In the genomic region with DNA sequence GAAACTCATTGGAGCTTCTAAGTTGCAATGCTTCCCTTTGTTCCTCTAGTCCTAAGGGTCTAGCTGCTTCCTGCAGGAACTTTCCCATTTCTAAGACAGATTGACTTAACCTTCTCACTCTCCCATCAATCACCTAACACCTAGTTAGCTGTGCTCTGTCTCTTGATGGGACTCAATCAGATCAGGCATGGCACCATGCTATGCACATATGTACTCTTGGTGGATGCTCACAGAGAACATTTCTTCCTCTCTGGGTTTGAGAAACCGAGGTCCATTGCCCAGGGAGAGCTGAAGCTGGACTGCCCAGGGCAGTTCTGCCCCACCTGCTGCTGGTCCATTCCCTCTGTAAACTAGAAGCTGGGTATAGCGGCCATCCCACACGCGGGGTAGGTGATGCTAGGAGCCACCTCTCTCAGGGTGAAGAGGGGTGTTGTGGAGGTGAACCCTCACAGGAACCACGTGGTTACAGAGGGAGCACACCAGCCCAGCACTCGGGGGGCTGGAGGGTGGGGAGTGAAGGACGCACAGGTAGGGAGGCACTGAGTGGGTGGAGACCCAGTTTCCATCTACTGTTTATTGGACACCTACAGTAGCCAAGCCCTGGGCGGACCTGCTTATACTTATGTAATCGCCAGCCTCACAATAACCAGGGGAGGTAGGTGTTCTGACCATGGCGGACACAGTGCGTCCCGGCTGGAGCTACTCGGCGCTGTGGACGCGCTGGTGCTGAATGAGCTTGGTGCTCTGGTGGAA, we compare ENCODE assay signal across 9 cellular contexts. TPM values are rescaled to one million over a fixed set of nuclear protein-coding genes. Genes with fewer than 3 reads are reported as not detected.
DNase-seq lines count a peak whose midpoint lies in the region; ATAC-seq, FAIRE-seq and TF ChIP-seq lines count a peak whose summit lies in the region.
"Had no signal": no experiment of that assay in that cellular context is flagged by ENCODE, and none has a peak within 500 bp of the region (broad histone marks: within the 10 kb centered on the region; RNA-seq: fewer than 3 reads in every experiment).

No MANE protein-coding gene starts in this region.

- H2BK20ac ChIP-seq in H1 (ENCODE audit: low read length): no peak overlapping the region

- H2AK5ac ChIP-seq in H1 (ENCODE audit: low read depth, low read length): peak overlapping the region; percentile 84; the same call in 1 of the 2 replicates

- TF ChIP-seq RAD21 in H1 (IDR thresholded peaks at IDR 0.05 in 1 of 2, conservative IDR thresholded peaks at IDR 0.05 in 1 of 2; ENCODE audit: low read depth in 2 of 2, low read length in 2 of 2): no peak

- H4K20me1 ChIP-seq in OCI-LY7 (ENCODE audit: insufficient read depth, low read length) (no peaks in the 10 kb centered on the region), H1 (replicated peaks in 1 of 2; ENCODE audit: control insufficient read depth in 1 of 2, insufficient read depth in 2 of 2, low read length in 2 of 2) (peaks cover 0 to 7% of the 10 kb centered on the region in 2 experiments), osteoblast (ENCODE audit: insufficient read depth, low read length) (peaks cover 10% of the 10 kb centered on the region)

- H3K18ac ChIP-seq in H1 (ENCODE audit: extremely low read depth, low read length): no peak overlapping the region

- no peaks in the 10 kb centered on the region for H3K9me3 ChIP-seq in CD4-positive, alpha-beta T cell (ENCODE audit: control insufficient read depth, low read length)
- no peaks in the 10 kb centered on the region for H3K9me3 ChIP-seq in OCI-LY7 (ENCODE audit: low read length)
- no peaks in the 10 kb centered on the region for H3K9me3 ChIP-seq in H1 (ENCODE audit: insufficient read depth in 2 of 2, low read depth in 1 of 2, low read length in 1 of 2)
- H3K9me3 ChIP-seq in osteoblast (ENCODE audit: low read depth, low read length): no peaks in the 10 kb centered on the region

- H3K27me3 Mint-ChIP-seq in CD4-positive, alpha-beta T cell: no peaks in the 10 kb centered on the region

- H3K56ac ChIP-seq in H1 (replicated peaks; ENCODE audit: insufficient read length, low read depth, low read length): no peak overlapping the region

- peaks cover 26% of the 10 kb centered on the region for H3K23me2 ChIP-seq in H1 (ENCODE audit: low read depth, low read length)

- peak overlapping the region; percentile 98 for H3K4me3 Mint-ChIP-seq in CD4-positive, alpha-beta T cell

- no peaks in the 10 kb centered on the region for H3K27me3 ChIP-seq in CD4-positive, alpha-beta T cell (ENCODE audit: control insufficient read depth, insufficient read depth, low read length)
- H3K27me3 ChIP-seq in H1 (replicated peaks in 1 of 4; ENCODE audit: control insufficient read depth in 3 of 4, extremely low read depth in 1 of 4, insufficient read depth in 3 of 4, low read length in 3 of 4): peaks cover 0 to 16% (median 6%) of the 10 kb centered on the region in 4 experiments; a peak in 4 of 7 replicates
- H3K27me3 ChIP-seq in osteoblast (ENCODE audit: insufficient read depth, low read length): peaks cover 6% of the 10 kb centered on the region

- H3K4me2 ChIP-seq in OCI-LY7 (ENCODE audit: low read length) (peak overlapping the region; percentile 33; the same call in 1 of the 2 replicates), H1 (ENCODE audit: insufficient read depth in 1 of 2, low read depth in 2 of 2, low read length in 2 of 2) (peak overlapping the region; percentile 69 to 86), osteoblast (ENCODE audit: insufficient read depth, low read length) (peak overlapping the region; percentile 78)

- H3K79me2 ChIP-seq in OCI-LY7 (ENCODE audit: insufficient read depth, low read depth, low read length) (peaks cover 15% of the 10 kb centered on the region), H1 (ENCODE audit: control insufficient read depth in 1 of 2, insufficient read depth in 2 of 2, low read length in 2 of 2) (peaks cover 7 to 15% of the 10 kb centered on the region in 2 experiments), osteoblast (ENCODE audit: insufficient read depth, low read length) (peaks cover 16% of the 10 kb centered on the region)

- H3K4me3 ChIP-seq in OCI-LY7 (ENCODE audit: low read depth, low read length, poor library complexity, severe bottlenecking): no peak overlapping the region
- H3K4me3 ChIP-seq in H1 (ENCODE audit: extremely low read depth in 1 of 4, insufficient read depth in 2 of 4, low read depth in 3 of 4, low read length in 4 of 4): peak overlapping the region in 1 of 4 experiments; percentile 55; a peak in 1 of 8 replicates
- H3K4me3 ChIP-seq in osteoblast (ENCODE audit: insufficient read depth, low read length): peak overlapping the region; percentile 53

- no peak overlapping the region for H3K27ac ChIP-seq in CD4-positive, alpha-beta T cell (ENCODE audit: low read depth, low read length)
- H3K27ac ChIP-seq in OCI-LY7 (ENCODE audit: low read depth, low read length, poor library complexity, severe bottlenecking): no peak overlapping the region
- H3K27ac ChIP-seq in H1 (ENCODE audit: low read depth, low read length): no peak overlapping the region
- H3K27ac ChIP-seq in osteoblast (ENCODE audit: low read depth, low read length): no peak overlapping the region

- H2BK120ac ChIP-seq in H1 (replicated peaks; ENCODE audit: low read depth, low read length): no peak overlapping the region

- H3K23ac ChIP-seq in H1 (ENCODE audit: insufficient read length): no peak overlapping the region

- H4K5ac ChIP-seq in H1 (ENCODE audit: insufficient read length, low read depth, low read length): no peak overlapping the region

- peak overlapping the region; percentile 73 for H3K4ac ChIP-seq in H1 (replicated peaks; ENCODE audit: insufficient read length, low read depth, low read length)

- H3K9me3 Mint-ChIP-seq in CD4-positive, alpha-beta T cell: no peaks in the 10 kb centered on the region

- no peak for TF ChIP-seq CTCF in CD4-positive, alpha-beta T cell (IDR thresholded peaks at IDR 0.05)
- TF ChIP-seq CTCF in OCI-LY7 (conservative IDR thresholded peaks at IDR 0.05; ENCODE audit: low read length) (no peak), H1 (IDR thresholded peaks at IDR 0.05; ENCODE audit: control extremely low read depth in 1 of 3, insufficient read depth in 1 of 3, low read depth in 1 of 3, low read length in 3 of 3) (no peak), osteoblast (IDR thresholded peaks at IDR 0.05; ENCODE audit: extremely low read depth, low read depth, low read length) (no peak)

- H3K36me3 ChIP-seq in OCI-LY7 (ENCODE audit: insufficient read depth, low read length): peaks cover 17% of the 10 kb centered on the region; the same call in 1 of the 2 replicates
- H3K36me3 ChIP-seq in H1 (ENCODE audit: control insufficient read depth in 2 of 4, insufficient read depth in 4 of 4, low read length in 3 of 4): peaks cover 3 to 5% (median 4%) of the 10 kb centered on the region in 4 experiments
- peaks cover 9% of the 10 kb centered on the region for H3K36me3 ChIP-seq in osteoblast (ENCODE audit: insufficient read depth, low read length)

- H4K91ac ChIP-seq in H1 (replicated peaks; ENCODE audit: insufficient read length, low read length): peak overlapping the region; percentile 68

- POLR2A ChIA-PET in CD4-positive, alpha-beta T cell (lab: Charles Lee): interaction anchor here (1.0 to 7.0 kb wide), 8 partner anchors 10 to 378 kb away, joined by 3 to 63 read pairs (median 7); a partner anchor contains a TSS
- POLR2A ChIA-PET in OCI-LY7 (lab: Charles Lee) (no interaction called here), H1 (lab: Charles Lee; ENCODE audit: partially characterized antibody) (interaction anchor here (0.5 to 17.2 kb wide), 7 partner anchors 9 to 325 kb away, joined by 3 to 434 read pairs (median 21); a partner anchor contains a TSS)

- TF ChIP-seq EP300 in H1 (IDR thresholded peaks at IDR 0.05; ENCODE audit: borderline replicate concordance in 1 of 2, low read depth in 2 of 2, low read length in 2 of 2): no peak

- H2BK5ac ChIP-seq in H1 (ENCODE audit: low read depth, low read length): peak overlapping the region; percentile 52; the same call in 1 of the 2 replicates

- intact Hi-C loops in CD4-positive, alpha-beta T cell (cut with DNase I, micrococcal nuclease): no loop called here
- intact Hi-C loops in OCI-LY7 (cut with micrococcal nuclease; ENCODE audit: unreplicated experiment): no loop called here

- H2BK12ac ChIP-seq in H1 (ENCODE audit: low read depth, low read length): 0 out of 2 replicates have a peak overlapping the region, but pooled peaks have one; percentile 27

- DNase-seq in CD4-positive, alpha-beta T cell: no peak
- DNase-seq in OCI-LY7 (ENCODE audit: low spot score) (no peak), H1 (ENCODE audit: low read depth in 1 of 2, low spot score in 2 of 2) (no peak), osteoblast (ENCODE audit: insufficient read length, low spot score, missing footprints) (peak; percentile 78)
- no peak for DNase-seq in central memory CD4-positive, alpha-beta T cell
- DNase-seq: NCI-H69 had no signal

- WGBS in H1 (ENCODE audit: extremely low coverage in 1 of 2, insufficient coverage in 1 of 2, insufficient read length in 1 of 2, insufficient replicate concordance in 2 of 2, low coverage in 1 of 2, low lambda C conversion rate in 2 of 2, missing lambda C conversion rate in 1 of 2), 2 experiments: 94% methylated on average over 15 of the region's 16 CpGs; no CpG with 5 or more reads in 1 of the 2 experiments

- H3K9me2 ChIP-seq in OCI-LY7 (ENCODE audit: insufficient read depth, low read length): no peaks in the 10 kb centered on the region

- H3K4me1 Mint-ChIP-seq in CD4-positive, alpha-beta T cell (ENCODE audit: low read depth): peaks cover 68% of the 10 kb centered on the region

- FAIRE-seq in H1 (lab: Jason Lieb, UNC): no peak

- no peak for ATAC-seq in CD4-positive, alpha-beta T cell (ENCODE audit: poor library complexity)
- no peak for ATAC-seq in GM21528 (IDR thresholded peaks at IDR 0.05; ENCODE audit: low FRiP score, unreplicated experiment)
- no peak for ATAC-seq in GM21825 (IDR thresholded peaks at IDR 0.05; ENCODE audit: unreplicated experiment)
- no peak for ATAC-seq in GM18519 (IDR thresholded peaks at IDR 0.05; ENCODE audit: low FRiP score, unreplicated experiment)

- H2AFZ ChIP-seq in OCI-LY7 (ENCODE audit: low read length) (no peak overlapping the region), H1 (ENCODE audit: low read length) (no peak overlapping the region), osteoblast (ENCODE audit: low read length) (no peak overlapping the region)

- CTCF ChIA-PET in CD4-positive, alpha-beta T cell (lab: Charles Lee): interaction anchor here (1.1 to 2.7 kb wide), 3 partner anchors 20 to 47 kb away, joined by 5 to 9 read pairs (median 5); a partner anchor contains a TSS
- CTCF ChIA-PET in OCI-LY7 (lab: Charles Lee; ENCODE audit: unreplicated experiment) (interaction anchor here (0.5 to 0.6 kb wide), 2 partner anchors 20 to 747 kb away, joined by 3 to 15 read pairs; a partner anchor contains a TSS), H1 (lab: Charles Lee; ENCODE audit: partially characterized antibody) (interaction anchor here (1.0 to 7.3 kb wide), 7 partner anchors 11 to 47 kb away, joined by 3 to 35 read pairs (median 5); a partner anchor contains a TSS)

- H3K4me1 ChIP-seq in OCI-LY7 (ENCODE audit: insufficient read depth, low read length, poor library complexity, severe bottlenecking) (peaks cover 29% of the 10 kb centered on the region), H1 (replicated peaks in 1 of 4; ENCODE audit: control insufficient read depth in 3 of 4, insufficient read depth in 4 of 4, low read length in 3 of 4) (peaks cover 0 to 35% (median 15%) of the 10 kb centered on the region in 4 experiments; a peak in 6 of 7 replicates), osteoblast (ENCODE audit: insufficient read depth, low read length) (peaks cover 31% of the 10 kb centered on the region)

- H3K79me1 ChIP-seq in H1 (ENCODE audit: low read depth, low read length): no peaks in the 10 kb centered on the region; the same call in 1 of the 2 replicates

- no peak for TF ChIP-seq POLR2A in H1 (IDR thresholded peaks at IDR 0.05; ENCODE audit: control extremely low read depth in 1 of 2, low read depth in 2 of 2, low read length in 2 of 2)

- no peak overlapping the region for H2BK15ac ChIP-seq in H1 (ENCODE audit: low read length)

- no TSS peak for BruUV-seq in OCI-LY7 (replicated peaks; lab: Mats Ljungman, UMichigan)

- peaks cover 24% of the 10 kb centered on the region for H3K36me3 Mint-ChIP-seq in CD4-positive, alpha-beta T cell (ENCODE audit: low read depth)

- no peak overlapping the region; the same call in none of the 2 replicates for H4K8ac ChIP-seq in H1 (ENCODE audit: extremely low read depth, insufficient read depth, low read length)

- no peak overlapping the region for H3K14ac ChIP-seq in H1 (ENCODE audit: insufficient read length)

- H3K9ac ChIP-seq in H1 (replicated peaks in 1 of 4; ENCODE audit: extremely low read depth in 1 of 4, low read depth in 3 of 4, low read length in 3 of 4): peak overlapping the region in 1 of 4 experiments; percentile 42; a peak in 1 of 7 replicates

- peak overlapping the region; percentile 96 for H3K27ac Mint-ChIP-seq in CD4-positive, alpha-beta T cell

RNA-seq across cellular contexts. Expression of a gene that starts 3.1 kb away (rescaled TPM):
- total RNA-seq in CD4-positive, alpha-beta T cell: 10 to 100 TPM; 29.0 to 31.0 TPM
- total RNA-seq in OCI-LY7 (2014; rRNA removed; shearing (Covaris generic)): 101 and 105 TPM in 2 replicates
- total RNA-seq in OCI-LY7 (2022) (117 and 130 TPM in 2 replicates), osteoblast (54.6 and 56.6 TPM in 2 replicates)
- total RNA-seq in H1 (2021; fragmentation: NEBNext Ultra II Directional; extraction: Animal tissue kit (Norgen Biotek cat#: 25700)): 114 and 119 TPM in 2 replicates
- 91.8 and 93.8 TPM in 2 replicates for polyA plus RNA-seq in H1 (2011; rRNA removed)
- 82.4 TPM for polyA plus RNA-seq in H1 (2011; cell fraction: cytosol; rRNA removed)
- 91.5 TPM for polyA plus RNA-seq in H1 (2011; cell fraction: nucleus; rRNA removed)
- polyA plus RNA-seq in H1 (2012, experiment 1 of 2): 95.9 to 118 TPM (median 107 TPM) in 4 replicates
- 85.0 TPM for polyA plus RNA-seq in H1 (2012, experiment 2 of 2)
- 86.6 TPM for polyA plus RNA-seq in H1 (2013, experiment 1 of 2)
- polyA plus RNA-seq in H1 (2013, experiment 2 of 2): 85.7 TPM
- 67.7 and 82.2 TPM in 2 replicates for polyA minus RNA-seq in H1 (2011; rRNA and poly(A)+ RNA removed)
- polyA minus RNA-seq in H1 (2011; cell fraction: cytosol; rRNA and poly(A)+ RNA removed): 50.6 TPM
- polyA minus RNA-seq in H1 (2011; cell fraction: nucleus; rRNA and poly(A)+ RNA removed): 69.7 TPM

RNA-seq across cellular contexts. Expression of a gene that starts 6.6 kb away (rescaled TPM):
- total RNA-seq in CD4-positive, alpha-beta T cell: 10 to 100 TPM; 60.5 to 62.4 TPM
- 72.7 and 108 TPM in 2 replicates for total RNA-seq in OCI-LY7 (2014; rRNA removed; shearing (Covaris generic))
- total RNA-seq in OCI-LY7 (2022): 101 and 112 TPM in 2 replicates
- total RNA-seq in H1 (2021; fragmentation: NEBNext Ultra II Directional; extraction: Animal tissue kit (Norgen Biotek cat#: 25700)): 70.0 and 75.8 TPM in 2 replicates
- 115 and 132 TPM in 2 replicates for polyA plus RNA-seq in H1 (2011; rRNA removed)
- 180 TPM for polyA plus RNA-seq in H1 (2011; cell fraction: cytosol; rRNA removed)
- polyA plus RNA-seq in H1 (2011; cell fraction: nucleus; rRNA removed): 98.9 TPM
- polyA plus RNA-seq in H1 (2012, experiment 1 of 2): 105 to 150 TPM (median 138 TPM) in 4 replicates
- 99.5 TPM for polyA plus RNA-seq in H1 (2012, experiment 2 of 2)
- 83.2 TPM for polyA plus RNA-seq in H1 (2013, experiment 1 of 2)
- polyA plus RNA-seq in H1 (2013, experiment 2 of 2): 87.1 TPM
- 83.8 and 85.2 TPM in 2 replicates for polyA minus RNA-seq in H1 (2011; rRNA and poly(A)+ RNA removed)
- 70.9 TPM for polyA minus RNA-seq in H1 (2011; cell fraction: cytosol; rRNA and poly(A)+ RNA removed)
- polyA minus RNA-seq in H1 (2011; cell fraction: nucleus; rRNA and poly(A)+ RNA removed): 34.6 TPM
- 98.1 and 106 TPM in 2 replicates for total RNA-seq in osteoblast

RNA-seq across cellular contexts. Expression of a gene that starts 11.6 kb away (rescaled TPM):
- total RNA-seq in CD4-positive, alpha-beta T cell: 10 to 100 TPM; 21.0 to 21.1 TPM
- 20.7 and 30.0 TPM in 2 replicates for total RNA-seq in OCI-LY7 (2014; rRNA removed; shearing (Covaris generic))
- total RNA-seq in OCI-LY7 (2022) (39.1 and 41.1 TPM in 2 replicates), osteoblast (22.7 and 23.9 TPM in 2 replicates)
- total RNA-seq in H1 (2021; fragmentation: NEBNext Ultra II Directional; extraction: Animal tissue kit (Norgen Biotek cat#: 25700)): 15.2 and 15.5 TPM in 2 replicates
- polyA plus RNA-seq in H1 (2011; rRNA removed): 25.0 and 38.0 TPM in 2 replicates
- 32.4 TPM for polyA plus RNA-seq in H1 (2011; cell fraction: cytosol; rRNA removed)
- polyA plus RNA-seq in H1 (2011; cell fraction: nucleus; rRNA removed): 116 TPM
- 14.1 to 20.3 TPM (median 17.2 TPM) in 4 replicates for polyA plus RNA-seq in H1 (2012, experiment 1 of 2)
- 11.9 TPM for polyA plus RNA-seq in H1 (2012, experiment 2 of 2)
- polyA plus RNA-seq in H1 (2013, experiment 1 of 2): 12.7 TPM
- polyA plus RNA-seq in H1 (2013, experiment 2 of 2): 9.5 TPM
- polyA minus RNA-seq in H1 (2011; rRNA and poly(A)+ RNA removed): 10.4 and 16.7 TPM in 2 replicates
- 14.9 TPM for polyA minus RNA-seq in H1 (2011; cell fraction: cytosol; rRNA and poly(A)+ RNA removed)
- polyA minus RNA-seq in H1 (2011; cell fraction: nucleus; rRNA and poly(A)+ RNA removed): 23.9 TPM

RNA-seq across cellular contexts. Expression of a gene that starts 17.7 kb away (rescaled TPM):
- 100 to 1,000 TPM; 549 to 553 TPM for total RNA-seq in CD4-positive, alpha-beta T cell
- 551 and 729 TPM in 2 replicates for total RNA-seq in OCI-LY7 (2014; rRNA removed; shearing (Covaris generic))
- 601 and 603 TPM in 2 replicates for total RNA-seq in OCI-LY7 (2022)
- total RNA-seq in H1 (2021; fragmentation: NEBNext Ultra II Directional; extraction: Animal tissue kit (Norgen Biotek cat#: 25700)): 1,398 and 1,433 TPM in 2 replicates
- 1,442 and 2,243 TPM in 2 replicates for polyA plus RNA-seq in H1 (2011; rRNA removed)
- polyA plus RNA-seq in H1 (2011; cell fraction: cytosol; rRNA removed): 1,009 TPM
- 3,768 TPM for polyA plus RNA-seq in H1 (2011; cell fraction: nucleus; rRNA removed)
- polyA plus RNA-seq in H1 (2012, experiment 1 of 2): 1,824 to 2,237 TPM (median 2,041 TPM) in 4 replicates
- polyA plus RNA-seq in H1 (2012, experiment 2 of 2): 2,033 TPM
- polyA plus RNA-seq in H1 (2013, experiment 1 of 2): 913 TPM
- polyA plus RNA-seq in H1 (2013, experiment 2 of 2): 805 TPM
- 3,393 and 4,202 TPM in 2 replicates for polyA minus RNA-seq in H1 (2011; rRNA and poly(A)+ RNA removed)
- 1,842 TPM for polyA minus RNA-seq in H1 (2011; cell fraction: cytosol; rRNA and poly(A)+ RNA removed)
- polyA minus RNA-seq in H1 (2011; cell fraction: nucleus; rRNA and poly(A)+ RNA removed): 1,128 TPM
- 224 and 248 TPM in 2 replicates for total RNA-seq in osteoblast

RNA-seq across cellular contexts. Expression of a gene that starts 41.9 kb away (rescaled TPM):
- 1 to 10 TPM; 5.7 to 6.3 TPM for total RNA-seq in CD4-positive, alpha-beta T cell
- total RNA-seq in OCI-LY7 (2014; rRNA removed; shearing (Covaris generic)): 6.7 and 10.7 TPM in 2 replicates
- total RNA-seq in OCI-LY7 (2022) (14.7 and 16.4 TPM in 2 replicates), osteoblast (6.9 and 8.5 TPM in 2 replicates)
- total RNA-seq in H1 (2021; fragmentation: NEBNext Ultra II Directional; extraction: Animal tissue kit (Norgen Biotek cat#: 25700)): 16.9 and 17.3 TPM in 2 replicates
- polyA plus RNA-seq in H1 (2011; rRNA removed): 17.2 and 31.4 TPM in 2 replicates
- polyA plus RNA-seq in H1 (2011; cell fraction: cytosol; rRNA removed): 10.8 TPM
- 18.7 TPM for polyA plus RNA-seq in H1 (2011; cell fraction: nucleus; rRNA removed)
- polyA plus RNA-seq in H1 (2012, experiment 1 of 2): 8.9 to 18.6 TPM (median 17.5 TPM) in 4 replicates
- 13.2 TPM for polyA plus RNA-seq in H1 (2012, experiment 2 of 2)
- 12.5 TPM for polyA plus RNA-seq in H1 (2013, experiment 1 of 2)
- polyA plus RNA-seq in H1 (2013, experiment 2 of 2): 13.1 TPM
- 5.0 and 5.1 TPM in 2 replicates for polyA minus RNA-seq in H1 (2011; rRNA and poly(A)+ RNA removed)
- 10.1 TPM for polyA minus RNA-seq in H1 (2011; cell fraction: cytosol; rRNA and poly(A)+ RNA removed)
- 18.1 TPM for polyA minus RNA-seq in H1 (2011; cell fraction: nucleus; rRNA and poly(A)+ RNA removed)
